27 cellular contexts compared by ENCODE assay signal in genomic region chr4:80967346-80967745, GRCh38.
"Had no signal": no experiment of that assay in that cellular context is flagged by ENCODE, and none has a peak within 500 bp of the region (broad histone marks: within the 10 kb centered on the region; RNA-seq: fewer than 3 reads in every experiment).

No MANE protein-coding gene starts in this region.

- H3K4me3 ChIP-seq: esophagus squamous epithelium, heart left ventricle, lower lobe of right lung, right atrium auricular region, smooth muscle cell, tibial nerve had no signal

- H3K4me1 ChIP-seq: esophagus squamous epithelium, heart left ventricle, lower lobe of right lung, right atrium auricular region, tibial nerve had no signal

- ATAC-seq: foreskin keratinocyte; heart left ventricle; left lobe of liver; lower lobe of right lung; natural killer cell treated with Interleukin-12 subunit alpha and Interleukin-12 subunit beta and Interleukin-15 and Interleukin-18, amount 100 ng/mL, for 72 hours had no signal

- H3K36me3 ChIP-seq: esophagus squamous epithelium, heart left ventricle, lower lobe of right lung, right atrium auricular region, tibial nerve had no signal

- H3K4me2 ChIP-seq: smooth muscle cell had no signal

- H3K27ac ChIP-seq: epithelial cell of prostate, esophagus squamous epithelium, foreskin keratinocyte, heart left ventricle, lower lobe of right lung, right atrium auricular region, tibial nerve, VCaP had no signal

- FAIRE-seq: bronchial epithelial cell, TTC549 had no signal

- DNase-seq: activated CD4-positive, alpha-beta T cell treated with anti-CD3 and anti-CD28 coated beads for 4 hours; activated CD4-positive, alpha-beta T cell treated with anti-CD3 and anti-CD28 coated beads, Interleukin-2, amount 50 U/mL, for 4 hours; activated CD8-positive, alpha-beta memory T cell treated with anti-CD3 and anti-CD28 coated beads for 24 hours; activated effector memory CD4-positive, alpha-beta T cell treated with Interleukin-2 at 50 U/mL for 16 hours; activated naive CD4-positive, alpha-beta T cell treated with Interleukin-2 at 50 U/mL for 16 hours; anterior cingulate cortex; dermis blood vessel endothelial cell; effector CD4-positive, alpha-beta T cell; esophagus squamous epithelium; foreskin keratinocyte; heart left ventricle; hypothalamus; immature natural killer cell; lower lobe of right lung; mesenchymal stem cell; stimulated activated CD4-positive, alpha-beta T cell treated with anti-CD3 and anti-CD28 coated beads, Interleukin-1b, Interleukin-23, amount 100 ng/mL, for 48 hours; stimulated activated naive CD4-positive, alpha-beta T cell; T-helper 9 cell had no signal

- H3K27me3 ChIP-seq: foreskin keratinocyte, heart left ventricle, right atrium auricular region, tibial nerve had no signal

- H3K9me3 ChIP-seq: esophagus squamous epithelium, heart left ventricle, lower lobe of right lung, right atrium auricular region, tibial nerve had no signal
